ENCODE assay signal across 29 cellular contexts in the genomic region with DNA sequence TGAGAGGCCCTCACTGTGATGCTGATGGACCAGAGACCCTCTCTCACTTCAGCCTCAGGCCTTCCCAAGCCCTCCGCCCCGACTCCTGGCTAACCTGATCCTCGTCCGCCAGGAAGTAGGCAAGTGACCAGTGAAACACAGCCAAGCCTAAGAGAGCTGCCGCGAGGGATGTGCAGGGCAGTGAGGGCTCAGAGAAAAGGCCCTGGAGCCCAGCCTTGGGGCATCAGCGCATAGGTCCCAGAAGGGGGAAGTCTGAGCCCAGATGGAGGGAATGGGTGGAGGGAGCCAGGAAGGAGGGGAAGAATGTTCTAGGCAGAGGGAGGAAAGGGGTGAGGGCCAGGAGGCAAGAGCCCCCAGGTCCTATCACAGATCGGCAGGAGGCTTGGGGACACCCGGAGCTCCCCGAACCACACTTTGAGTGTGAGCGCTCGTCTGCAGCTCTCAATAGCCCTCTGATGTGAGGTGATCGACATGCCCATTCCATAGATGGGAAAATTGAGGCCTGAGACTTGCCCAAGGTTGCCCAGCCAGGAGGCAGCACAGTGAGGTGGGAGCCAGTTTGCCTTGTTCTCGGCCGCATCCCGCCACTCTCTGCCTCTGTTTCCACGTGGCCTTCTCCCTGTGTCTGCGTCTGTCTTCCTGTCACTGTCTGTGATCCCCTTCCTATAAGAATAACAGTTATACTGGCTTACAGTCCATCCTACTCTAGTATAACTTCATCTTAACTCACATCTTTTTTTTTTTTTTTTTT. TPM values are rescaled to one million over a fixed set of nuclear protein-coding genes. Genes with fewer than 3 reads are reported as not detected.
"Had no signal": no experiment of that assay in that cellular context is flagged by ENCODE, and none has a peak within 500 bp of the region (broad histone marks: within the 10 kb centered on the region; RNA-seq: fewer than 3 reads in every experiment).

No MANE protein-coding gene starts in this region.

- H3K27me3 Mint-ChIP-seq: activated naive CD8-positive, alpha-beta T cell; stimulated activated naive CD8-positive, alpha-beta T cell treated with anti-CD3 and anti-CD28 coated beads, Interleukin-15, amount 100 ng/mL, for 72 hours; T-cell; type B pancreatic cell had no signal

- H3K27ac ChIP-seq: ascending aorta, uterus had no signal

- H3K36me3 ChIP-seq: cardiac muscle cell, uterus had no signal

- H3K4me1 ChIP-seq: ascending aorta, uterus had no signal

- DNase-seq: activated B cell treated with CpG ODN at 0.5 μM for 24 hours; activated CD4-positive, alpha-beta memory T cell treated with anti-CD3 and anti-CD28 coated beads for 36 hours; activated effector memory CD4-positive, alpha-beta T cell treated with Interleukin-2 at 50 U/mL for 16 hours; activated naive CD4-positive, alpha-beta T cell treated with Interleukin-2 at 50 U/mL for 16 hours; activated T-cell treated with anti-CD3 and anti-CD28 coated beads, Interleukin-2, amount 50 U/mL, for 48 hours; cortex of kidney; endodermal cell; foreskin fibroblast; kidney glomerular epithelial cell; mesendoderm; natural killer cell; posterior cingulate gyrus; stimulated activated CD4-positive, alpha-beta T cell treated with anti-CD3 and anti-CD28 coated beads, Interleukin-12 subunit alpha, Interleukin-12 subunit beta, amount 100 ng/mL, for 4 hours; stimulated activated CD4-positive, alpha-beta T cell treated with anti-CD3 and anti-CD28 coated beads, Interleukin-4, amount 100 ng/mL, for 24 hours; stimulated activated naive CD8-positive, alpha-beta T cell treated with anti-CD3 and anti-CD28 coated beads, Interleukin-15, amount 100 ng/mL, for 72 hours; substantia nigra; T-cell; uterus had no signal

- ATAC-seq: esophagus mucosa; left lobe of liver; stimulated activated memory B cell treated with anti-CD40 and anti-IgM and Interleukin-4, amounts not matched to agents 10 μg/mL and 1 μg/mL and 100 μg/mL, for 72 hours had no signal

- H3K36me3 Mint-ChIP-seq: activated CD4-positive, alpha-beta memory T cell treated with anti-CD3 and anti-CD28 coated beads for 36 hours; activated naive CD8-positive, alpha-beta T cell; brain; natural killer cell; stimulated activated memory B cell treated with anti-CD40 and anti-IgM and Interleukin-4, amounts not matched to agents 10 μg/mL and 1 μg/mL and 100 μg/mL, for 72 hours; T-cell; type B pancreatic cell had no signal

- H3K27ac Mint-ChIP-seq: activated B cell treated with CpG ODN at 0.5 μM for 24 hours; brain; endodermal cell; stimulated activated memory B cell treated with anti-CD40 and anti-IgM and Interleukin-4, amounts not matched to agents 10 μg/mL and 1 μg/mL and 100 μg/mL, for 72 hours; type B pancreatic cell had no signal

- H3K9me3 Mint-ChIP-seq: activated B cell treated with CpG ODN at 0.5 μM for 24 hours; activated CD4-positive, alpha-beta memory T cell treated with anti-CD3 and anti-CD28 coated beads for 36 hours; endodermal cell; natural killer cell; stimulated activated memory B cell treated with anti-CD40 and anti-IgM and Interleukin-4, amounts not matched to agents 10 μg/mL and 1 μg/mL and 100 μg/mL, for 72 hours; stimulated activated naive CD8-positive, alpha-beta T cell treated with anti-CD3 and anti-CD28 coated beads, Interleukin-15, amount 100 ng/mL, for 72 hours; T-cell; T-helper 2 cell treated with Interferon-gamma antibody and Interleukin-4, amounts not matched to agents 5 μg/mL and 100 μg/mL, for 36 hours; type B pancreatic cell had no signal

- H3K4me1 Mint-ChIP-seq: brain, endodermal cell had no signal

- H3K9me3 ChIP-seq: ascending aorta, uterus had no signal

- H3K27me3 ChIP-seq: ascending aorta, cardiac muscle cell, uterus had no signal

- H3K4me3 Mint-ChIP-seq: activated B cell treated with CpG ODN at 0.5 μM for 24 hours; brain; endodermal cell; stimulated activated memory B cell treated with anti-CD40 and anti-IgM and Interleukin-4, amounts not matched to agents 10 μg/mL and 1 μg/mL and 100 μg/mL, for 72 hours; type B pancreatic cell had no signal

- H3K4me3 ChIP-seq: ascending aorta, cardiac muscle cell, lung, skin epidermis, uterus had no signal

RNA-seq across cellular contexts. Expression of a gene that starts 20.2 kb away (rescaled TPM):
- total RNA-seq: activated CD4-positive, alpha-beta memory T cell treated with anti-CD3 and anti-CD28 coated beads for 36 hours had no signal
